In genomic region chr2:139259422-139260051, GRCh38 we compare ENCODE assay signal across 1 cellular context.
TF ChIP-seq lines count a peak whose summit lies in the region.

No MANE protein-coding gene starts in this region.

TF ChIP-seq in HepG2, 621 proteins besides CTCF, POLR2A, EP300 and RAD21 (continued from another document and continues in another):
- TF ChIP-seq EHMT2 (IDR thresholded peaks at IDR 0.05; ENCODE audit: borderline replicate concordance, low read depth, low read length) (no peak), ZNF773 (CRISPR knock-in tag; IDR thresholded peaks at IDR 0.05; ENCODE audit: borderline replicate concordance) (no peak), BATF2 (CRISPR knock-in tag; IDR thresholded peaks at IDR 0.05) (no peak), CENPX (CRISPR knock-in tag; IDR thresholded peaks at IDR 0.05) (no peak), PPARG (CRISPR knock-in tag; conservative IDR thresholded peaks at IDR 0.05) (0 out of 2 replicates have a peak, but pooled peaks have one; percentile 25), FIP1L1 (IDR thresholded peaks at IDR 0.05; ENCODE audit: borderline replicate concordance, insufficient read depth, low read depth, low read length) (no peak), ZNF275 (CRISPR knock-in tag; IDR thresholded peaks at IDR 0.05; ENCODE audit: borderline replicate concordance) (no peak), KDM5A (IDR thresholded peaks at IDR 0.05; ENCODE audit: borderline replicate concordance, low read length) (no peak), KAT7 (CRISPR knock-in tag; IDR thresholded peaks at IDR 0.05; ENCODE audit: borderline replicate concordance) (no peak), RXRA (CRISPR knock-in tag; IDR thresholded peaks at IDR 0.05) (no peak; the same call in 1 of the 2 replicates), GTF2F1 (IDR thresholded peaks at IDR 0.05; ENCODE audit: low read length) (no peak), ZNF362 (CRISPR knock-in tag; IDR thresholded peaks at IDR 0.05; ENCODE audit: borderline replicate concordance) (peak; percentile 93), ZNF256 (CRISPR knock-in tag; conservative IDR thresholded peaks at IDR 0.05) (no peak), ZNF121 (CRISPR knock-in tag; IDR thresholded peaks at IDR 0.05) (no peak), FOSL1 (CRISPR knock-in tag; IDR thresholded peaks at IDR 0.05; ENCODE audit: borderline replicate concordance) (peak; percentile 86), ZNF572 (CRISPR knock-in tag; IDR thresholded peaks at IDR 0.05) (no peak), MYNN (CRISPR knock-in tag; IDR thresholded peaks at IDR 0.05; ENCODE audit: low read depth) (no peak), SNAPC5 (CRISPR knock-in tag; IDR thresholded peaks at IDR 0.05; ENCODE audit: borderline replicate concordance) (no peak), HNF1A (IDR thresholded peaks at IDR 0.05; ENCODE audit: low read depth) (no peak), HNF1A (CRISPR knock-in tag; IDR thresholded peaks at IDR 0.05; ENCODE audit: borderline replicate concordance) (no peak), TEF (CRISPR knock-in tag; IDR thresholded peaks at IDR 0.05) (no peak), ZNF33B (CRISPR knock-in tag; IDR thresholded peaks at IDR 0.05) (no peak), ZNF678 (CRISPR knock-in tag; IDR thresholded peaks at IDR 0.05) (no peak), U2AF1 (optimal IDR thresholded peaks at IDR 0.05; ENCODE audit: low read depth, low read length) (no peak), XRCC5 (optimal IDR thresholded peaks at IDR 0.05; ENCODE audit: low read length) (no peak), FOXA3 (CRISPR knock-in tag; IDR thresholded peaks at IDR 0.05) (peak; percentile 81), ZNF556 (CRISPR knock-in tag; IDR thresholded peaks at IDR 0.05; ENCODE audit: borderline replicate concordance) (no peak), ATF2 (CRISPR knock-in tag; IDR thresholded peaks at IDR 0.05) (0 out of 2 replicates have a peak, but pooled peaks have one; percentile 25), KLF9 (CRISPR knock-in tag; IDR thresholded peaks at IDR 0.05; ENCODE audit: low read depth) (no peak), E2F2 (CRISPR knock-in tag; IDR thresholded peaks at IDR 0.05; ENCODE audit: borderline replicate concordance) (no peak), NFYB (CRISPR knock-in tag; IDR thresholded peaks at IDR 0.05) (no peak), ZNF792 (CRISPR knock-in tag; IDR thresholded peaks at IDR 0.05) (0 out of 2 replicates have a peak, but pooled peaks have one; percentile 24), ZNF652 (CRISPR knock-in tag; IDR thresholded peaks at IDR 0.05; ENCODE audit: borderline replicate concordance, low read depth) (no peak), BRF2 (CRISPR knock-in tag; IDR thresholded peaks at IDR 0.05) (no peak), ARNTL (CRISPR knock-in tag; IDR thresholded peaks at IDR 0.05) (no peak), ZNF142 (CRISPR knock-in tag; IDR thresholded peaks at IDR 0.05) (no peak), MED1 (CRISPR knock-in tag; IDR thresholded peaks at IDR 0.05) (no peak), SRSF9 (IDR thresholded peaks at IDR 0.05; ENCODE audit: borderline replicate concordance, insufficient read depth, low read depth, low read length, poor library complexity, severe bottlenecking) (no peak), ZMAT3 (CRISPR knock-in tag; conservative IDR thresholded peaks at IDR 0.05) (no peak), ZSCAN29 (CRISPR knock-in tag; conservative IDR thresholded peaks at IDR 0.05) (no peak), EZH2 (conservative IDR thresholded peaks at IDR 0.05; ENCODE audit: low read depth, low read length) (no peak), ARID2 (CRISPR knock-in tag; IDR thresholded peaks at IDR 0.05; ENCODE audit: borderline replicate concordance) (no peak), ZBTB37 (CRISPR knock-in tag; IDR thresholded peaks at IDR 0.05) (no peak), ZNF136 (CRISPR knock-in tag; IDR thresholded peaks at IDR 0.05; ENCODE audit: low read depth) (no peak)
